1 cellular context compared by ENCODE assay signal in the genomic region with DNA sequence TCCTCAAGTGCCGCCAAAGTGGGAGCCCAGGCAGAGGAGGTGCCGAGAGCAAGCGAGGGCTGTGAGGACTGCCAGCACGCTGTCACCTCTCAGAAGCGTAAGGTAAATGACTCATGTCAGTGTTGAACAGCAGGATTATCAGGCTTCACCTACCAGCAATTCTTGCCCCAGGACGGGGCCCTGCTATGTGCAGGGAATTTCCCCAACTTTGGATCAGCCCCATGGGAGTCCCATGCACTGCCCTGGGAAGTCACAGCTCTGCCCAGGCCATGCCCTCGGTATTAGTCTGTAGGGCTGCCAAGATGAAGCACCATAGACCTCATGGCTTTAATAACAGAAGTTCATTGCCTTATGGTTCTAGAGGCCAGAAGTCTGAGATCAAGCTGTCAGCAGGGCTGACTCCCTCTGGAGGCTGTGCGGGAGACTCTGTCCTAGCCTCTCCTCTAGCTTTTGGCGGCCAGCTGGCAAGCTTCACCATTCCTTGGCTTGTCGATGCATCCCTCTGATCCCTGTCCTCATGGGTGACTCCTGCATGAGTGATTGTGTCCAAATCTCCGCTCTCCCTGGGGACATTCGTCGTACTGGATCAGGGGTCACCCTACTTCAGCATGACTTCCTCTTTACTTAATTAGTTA.
TF ChIP-seq lines count a peak whose summit lies in the region.

No MANE protein-coding gene starts in this region.

TF ChIP-seq in HCT116, 20 proteins besides CTCF, POLR2A, EP300 and RAD21:
- TF ChIP-seq ZFX (IDR thresholded peaks at IDR 0.05) (no peak), ZNF274 (IDR thresholded peaks at IDR 0.05; ENCODE audit: low read depth, low read length) (no peak), CBX3 (IDR thresholded peaks at IDR 0.05; ENCODE audit: low read depth) (0 out of 2 replicates have a peak, but pooled peaks have one; percentile 21), EGR1 (IDR thresholded peaks at IDR 0.05; ENCODE audit: low read depth) (no peak), FOSL1 (IDR thresholded peaks at IDR 0.05; ENCODE audit: low read depth) (no peak), POLR2AphosphoS5 (IDR thresholded peaks at IDR 0.05; ENCODE audit: low read depth, low read length) (no peak), ELF1 (IDR thresholded peaks at IDR 0.05; ENCODE audit: borderline replicate concordance, low read depth) (no peak), TCF7L2 (IDR thresholded peaks at IDR 0.05; ENCODE audit: borderline replicate concordance, extremely low read depth, insufficient read depth, insufficient read length) (no peak), JUND (IDR thresholded peaks at IDR 0.05) (no peak; the same call in 1 of the 2 replicates)
- TF ChIP-seq, protein P1, sequence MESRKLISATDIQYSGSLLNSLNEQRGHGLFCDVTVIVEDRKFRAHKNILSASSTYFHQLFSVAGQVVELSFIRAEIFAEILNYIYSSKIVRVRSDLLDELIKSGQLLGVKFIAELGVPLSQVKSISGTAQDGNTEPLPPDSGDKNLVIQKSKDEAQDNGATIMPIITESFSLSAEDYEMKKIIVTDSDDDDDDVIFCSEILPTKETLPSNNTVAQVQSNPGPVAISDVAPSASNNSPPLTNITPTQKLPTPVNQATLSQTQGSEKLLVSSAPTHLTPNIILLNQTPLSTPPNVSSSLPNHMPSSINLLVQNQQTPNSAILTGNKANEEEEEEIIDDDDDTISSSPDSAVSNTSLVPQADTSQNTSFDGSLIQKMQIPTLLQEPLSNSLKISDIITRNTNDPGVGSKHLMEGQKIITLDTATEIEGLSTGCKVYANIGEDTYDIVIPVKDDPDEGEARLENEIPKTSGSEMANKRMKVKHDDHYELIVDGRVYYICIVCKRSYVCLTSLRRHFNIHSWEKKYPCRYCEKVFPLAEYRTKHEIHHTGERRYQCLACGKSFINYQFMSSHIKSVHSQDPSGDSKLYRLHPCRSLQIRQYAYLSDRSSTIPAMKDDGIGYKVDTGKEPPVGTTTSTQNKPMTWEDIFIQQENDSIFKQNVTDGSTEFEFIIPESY (IDR thresholded peaks at IDR 0.05; ENCODE audit: extremely low read depth, insufficient replicate concordance, low read length) = no peak
- TF ChIP-seq, protein P2, sequence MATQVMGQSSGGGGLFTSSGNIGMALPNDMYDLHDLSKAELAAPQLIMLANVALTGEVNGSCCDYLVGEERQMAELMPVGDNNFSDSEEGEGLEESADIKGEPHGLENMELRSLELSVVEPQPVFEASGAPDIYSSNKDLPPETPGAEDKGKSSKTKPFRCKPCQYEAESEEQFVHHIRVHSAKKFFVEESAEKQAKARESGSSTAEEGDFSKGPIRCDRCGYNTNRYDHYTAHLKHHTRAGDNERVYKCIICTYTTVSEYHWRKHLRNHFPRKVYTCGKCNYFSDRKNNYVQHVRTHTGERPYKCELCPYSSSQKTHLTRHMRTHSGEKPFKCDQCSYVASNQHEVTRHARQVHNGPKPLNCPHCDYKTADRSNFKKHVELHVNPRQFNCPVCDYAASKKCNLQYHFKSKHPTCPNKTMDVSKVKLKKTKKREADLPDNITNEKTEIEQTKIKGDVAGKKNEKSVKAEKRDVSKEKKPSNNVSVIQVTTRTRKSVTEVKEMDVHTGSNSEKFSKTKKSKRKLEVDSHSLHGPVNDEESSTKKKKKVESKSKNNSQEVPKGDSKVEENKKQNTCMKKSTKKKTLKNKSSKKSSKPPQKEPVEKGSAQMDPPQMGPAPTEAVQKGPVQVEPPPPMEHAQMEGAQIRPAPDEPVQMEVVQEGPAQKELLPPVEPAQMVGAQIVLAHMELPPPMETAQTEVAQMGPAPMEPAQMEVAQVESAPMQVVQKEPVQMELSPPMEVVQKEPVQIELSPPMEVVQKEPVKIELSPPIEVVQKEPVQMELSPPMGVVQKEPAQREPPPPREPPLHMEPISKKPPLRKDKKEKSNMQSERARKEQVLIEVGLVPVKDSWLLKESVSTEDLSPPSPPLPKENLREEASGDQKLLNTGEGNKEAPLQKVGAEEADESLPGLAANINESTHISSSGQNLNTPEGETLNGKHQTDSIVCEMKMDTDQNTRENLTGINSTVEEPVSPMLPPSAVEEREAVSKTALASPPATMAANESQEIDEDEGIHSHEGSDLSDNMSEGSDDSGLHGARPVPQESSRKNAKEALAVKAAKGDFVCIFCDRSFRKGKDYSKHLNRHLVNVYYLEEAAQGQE (IDR thresholded peaks at IDR 0.05; ENCODE audit: low read depth) = no peak
- TF ChIP-seq, protein P3, sequence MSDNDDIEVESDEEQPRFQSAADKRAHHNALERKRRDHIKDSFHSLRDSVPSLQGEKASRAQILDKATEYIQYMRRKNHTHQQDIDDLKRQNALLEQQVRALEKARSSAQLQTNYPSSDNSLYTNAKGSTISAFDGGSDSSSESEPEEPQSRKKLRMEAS (IDR thresholded peaks at IDR 0.05) = peak; percentile 50; the same call in 1 of the 2 replicates
